8 cellular contexts compared by ENCODE assay signal in genomic region chr7:17233643-17234397, GRCh38.
A peak's percentile ranks its signal among the peaks of the same experiment; 100 is the strongest.
DNase-seq lines count a peak whose midpoint lies in the region; ATAC-seq and TF ChIP-seq lines count a peak whose summit lies in the region.

No MANE protein-coding gene starts in this region.

- no peaks in the 10 kb centered on the region for H3K36me3 Mint-ChIP-seq in natural killer cell

- H3K27ac Mint-ChIP-seq in natural killer cell, result peak overlapping the region; percentile 96 to 98

- TF ChIP-seq CTCF in natural killer cell (IDR thresholded peaks at IDR 0.05) (no peak), gastroesophageal sphincter (IDR thresholded peaks at IDR 0.05) (no peak)

- DNase-seq in adipocyte (ENCODE audit: low read depth) (peak; percentile 33), natural killer cell (peak; percentile 46), DMS 273 treated with DMSO at 0.1 percent for 48 hours (lab: John Stamatoyannopoulos, UW) (no peak), midbrain (lab: John Stamatoyannopoulos, UW) (no peak)

- H3K4me1 ChIP-seq in adipocyte (ENCODE audit: control insufficient read depth, insufficient read depth, low read length), result peaks cover 50% of the 10 kb centered on the region
- H3K4me1 ChIP-seq in gastroesophageal sphincter, result no peaks in the 10 kb centered on the region

- peak overlapping the region; percentile 67 for H3K4me3 Mint-ChIP-seq in natural killer cell

- TF ChIP-seq POLR2A in gastroesophageal sphincter (IDR thresholded peaks at IDR 0.05), result no peak

- ATAC-seq in GM18868 (IDR thresholded peaks at IDR 0.05; ENCODE audit: unreplicated experiment), result peak; percentile 44
- peak; percentile 43 for ATAC-seq in HG02981 (IDR thresholded peaks at IDR 0.05; ENCODE audit: unreplicated experiment)
- ATAC-seq in SK-N-SH treated with all-trans-retinoic acid at 6 μM for 48 hours, result peak; percentile 73
- ATAC-seq in natural killer cell, result peak; percentile 67 to 73 (median 68)
- no peak for ATAC-seq in gastroesophageal sphincter

- TF ChIP-seq EP300 in gastroesophageal sphincter (IDR thresholded peaks at IDR 0.05), result no peak

- WGBS in gastroesophageal sphincter (ENCODE audit: low coverage in 1 of 2), 2 donors, result 62 to 73% methylated on average over 2 to 4 of the region's 4 CpGs

- no peaks in the 10 kb centered on the region for H3K36me3 ChIP-seq in adipocyte (ENCODE audit: control insufficient read depth, insufficient read depth, low read length, severe bottlenecking)
- H3K36me3 ChIP-seq in gastroesophageal sphincter, result no peaks in the 10 kb centered on the region

- H3K4me3 ChIP-seq in adipocyte (ENCODE audit: low read length) (peak overlapping the region; percentile 42), gastroesophageal sphincter (no peak overlapping the region)

- H3K27ac ChIP-seq in gastroesophageal sphincter, result peak overlapping the region in 2 of 4 donors; percentile 29 to 50

- H3K4me1 Mint-ChIP-seq in natural killer cell, result peaks cover 17 to 30% of the 10 kb centered on the region in 2 donors

- H3K9me3 ChIP-seq in adipocyte (ENCODE audit: control insufficient read depth, low read length) (no peaks in the 10 kb centered on the region), gastroesophageal sphincter (no peaks in the 10 kb centered on the region)

- no peaks in the 10 kb centered on the region for H3K27me3 ChIP-seq in adipocyte (replicated peaks; ENCODE audit: control insufficient read depth, insufficient read depth, low read length)
- no peaks in the 10 kb centered on the region for H3K27me3 ChIP-seq in gastroesophageal sphincter

- no peaks in the 10 kb centered on the region for H3K9me3 Mint-ChIP-seq in natural killer cell

- intact Hi-C loops in natural killer cell (cut with micrococcal nuclease), result loop anchor here (1.0 to 10.0 kb wide), 6 partner anchors 38 to 587 kb away; partner anchors contain the start of genes AHR, ANKMY2 and BZW2

- no peaks in the 10 kb centered on the region for H3K27me3 Mint-ChIP-seq in natural killer cell (ENCODE audit: low read depth in 2 of 2)

- peak overlapping the region; percentile 69 for H3K9ac ChIP-seq in adipocyte (ENCODE audit: low read length)

TF ChIP-seq in SK-N-SH treated with all-trans-retinoic acid at 6 μM for 48 hours, 23 proteins besides CTCF, POLR2A, EP300 and RAD21:
- no peak for TF ChIP-seq RARB (CRISPR knock-in tag; IDR thresholded peaks at IDR 0.05)
- no peak for TF ChIP-seq TOX (CRISPR knock-in tag; IDR thresholded peaks at IDR 0.05; ENCODE audit: borderline replicate concordance)
- no peak for TF ChIP-seq POU6F1 (CRISPR knock-in tag; IDR thresholded peaks at IDR 0.05; ENCODE audit: borderline replicate concordance, low read depth)
- TF ChIP-seq ISL1 (CRISPR knock-in tag; IDR thresholded peaks at IDR 0.05), result no peak
- no peak for TF ChIP-seq OSR1 (CRISPR knock-in tag; IDR thresholded peaks at IDR 0.05)
- no peak for TF ChIP-seq ZNF8 (CRISPR knock-in tag; IDR thresholded peaks at IDR 0.05)
- TF ChIP-seq ESRRG (CRISPR knock-in tag; IDR thresholded peaks at IDR 0.05), result no peak
- TF ChIP-seq PATZ1 (CRISPR knock-in tag; IDR thresholded peaks at IDR 0.05; ENCODE audit: borderline replicate concordance), result no peak
- no peak for TF ChIP-seq ZFP3 (CRISPR knock-in tag; IDR thresholded peaks at IDR 0.05)
- TF ChIP-seq GLIS3 (CRISPR knock-in tag; IDR thresholded peaks at IDR 0.05), result no peak
- no peak for TF ChIP-seq PPARA (CRISPR knock-in tag; IDR thresholded peaks at IDR 0.05; ENCODE audit: borderline replicate concordance)
- TF ChIP-seq, protein P1, sequence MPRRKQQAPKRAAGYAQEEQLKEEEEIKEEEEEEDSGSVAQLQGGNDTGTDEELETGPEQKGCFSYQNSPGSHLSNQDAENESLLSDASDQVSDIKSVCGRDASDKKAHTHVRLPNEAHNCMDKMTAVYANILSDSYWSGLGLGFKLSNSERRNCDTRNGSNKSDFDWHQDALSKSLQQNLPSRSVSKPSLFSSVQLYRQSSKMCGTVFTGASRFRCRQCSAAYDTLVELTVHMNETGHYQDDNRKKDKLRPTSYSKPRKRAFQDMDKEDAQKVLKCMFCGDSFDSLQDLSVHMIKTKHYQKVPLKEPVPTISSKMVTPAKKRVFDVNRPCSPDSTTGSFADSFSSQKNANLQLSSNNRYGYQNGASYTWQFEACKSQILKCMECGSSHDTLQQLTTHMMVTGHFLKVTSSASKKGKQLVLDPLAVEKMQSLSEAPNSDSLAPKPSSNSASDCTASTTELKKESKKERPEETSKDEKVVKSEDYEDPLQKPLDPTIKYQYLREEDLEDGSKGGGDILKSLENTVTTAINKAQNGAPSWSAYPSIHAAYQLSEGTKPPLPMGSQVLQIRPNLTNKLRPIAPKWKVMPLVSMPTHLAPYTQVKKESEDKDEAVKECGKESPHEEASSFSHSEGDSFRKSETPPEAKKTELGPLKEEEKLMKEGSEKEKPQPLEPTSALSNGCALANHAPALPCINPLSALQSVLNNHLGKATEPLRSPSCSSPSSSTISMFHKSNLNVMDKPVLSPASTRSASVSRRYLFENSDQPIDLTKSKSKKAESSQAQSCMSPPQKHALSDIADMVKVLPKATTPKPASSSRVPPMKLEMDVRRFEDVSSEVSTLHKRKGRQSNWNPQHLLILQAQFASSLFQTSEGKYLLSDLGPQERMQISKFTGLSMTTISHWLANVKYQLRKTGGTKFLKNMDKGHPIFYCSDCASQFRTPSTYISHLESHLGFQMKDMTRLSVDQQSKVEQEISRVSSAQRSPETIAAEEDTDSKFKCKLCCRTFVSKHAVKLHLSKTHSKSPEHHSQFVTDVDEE (CRISPR knock-in tag; IDR thresholded peaks at IDR 0.05), result no peak
- no peak for TF ChIP-seq ZC3H10 (CRISPR knock-in tag; IDR thresholded peaks at IDR 0.05)

Comparison
In these comparisons a context has a peak if more than half of its experiments do, and no peak if none do; other contexts are left out.
1. DNase-seq: peak in adipocyte (single experiment) and natural killer cell (single experiment); none in DMS 273 treated with DMSO at 0.1 percent for 48 hours (single experiment) and midbrain (single experiment).